In genomic region chr4:140242357-140243284, GRCh38 we compare ENCODE assay signal across 8 cellular contexts.
DNase-seq lines count a peak whose midpoint lies in the region; ATAC-seq and TF ChIP-seq lines count a peak whose summit lies in the region.

No MANE protein-coding gene starts in this region.

- no peak overlapping the region for H3K4me3 ChIP-seq in A673 (ENCODE audit: low read depth, low read length, poor library complexity, severe bottlenecking)
- no peak overlapping the region for H3K4me3 ChIP-seq in skin epidermis

- TF ChIP-seq CTCF in A673 (conservative IDR thresholded peaks at IDR 0.05; ENCODE audit: low read depth, low read length), result no peak
- TF ChIP-seq CTCF in activated CD8-positive, alpha-beta T cell treated with anti-CD3 and anti-CD28 coated beads for 36 hours (IDR thresholded peaks at IDR 0.05), result no peak

- peak overlapping the region; percentile 29 for H3K27ac Mint-ChIP-seq in activated CD8-positive, alpha-beta T cell treated with anti-CD3 and anti-CD28 coated beads for 36 hours

- no peaks in the 10 kb centered on the region for H3K9me3 Mint-ChIP-seq in activated CD8-positive, alpha-beta T cell treated with anti-CD3 and anti-CD28 coated beads for 36 hours

- H3K4me3 Mint-ChIP-seq in activated CD8-positive, alpha-beta T cell treated with anti-CD3 and anti-CD28 coated beads for 36 hours, result peak overlapping the region; percentile 44

- no peaks in the 10 kb centered on the region for H3K36me3 Mint-ChIP-seq in activated CD8-positive, alpha-beta T cell treated with anti-CD3 and anti-CD28 coated beads for 36 hours (ENCODE audit: low read depth)

- peaks cover 20% of the 10 kb centered on the region for H3K4me1 Mint-ChIP-seq in activated CD8-positive, alpha-beta T cell treated with anti-CD3 and anti-CD28 coated beads for 36 hours (ENCODE audit: low read depth)

- POLR2A ChIA-PET in A673 (lab: Charles Lee; ENCODE audit: low non-redundant PET), result interaction anchor here (0.6 kb wide), 1 partner anchor 62 kb away, joined by 3 read pairs; no protein-coding TSS in a partner anchor
- POLR2A ChIA-PET in activated CD8-positive, alpha-beta T cell treated with anti-CD3 and anti-CD28 coated beads for 36 hours (lab: Charles Lee), result interaction anchor here (0.7 to 1.5 kb wide), 4 partner anchors 9 to 12 kb away, joined by 3 to 4 read pairs (median 4); no protein-coding TSS in a partner anchor

- H3K9me3 ChIP-seq in A673 (ENCODE audit: low read depth, low read length, poor library complexity, severe bottlenecking), result no peaks in the 10 kb centered on the region

- H3K27me3 ChIP-seq in A673 (replicated peaks; ENCODE audit: insufficient read depth, low read depth, low read length, poor library complexity), result no peaks in the 10 kb centered on the region

- H3K27ac ChIP-seq in A673 (ENCODE audit: low read depth, low read length, poor library complexity, severe bottlenecking), result peak overlapping the region; percentile 54
- H3K27ac ChIP-seq in skin epidermis, result peak overlapping the region in 11 of 21 experiments; percentile 17 to 53 (median 38)

- peaks cover 4% of the 10 kb centered on the region for H3K27me3 Mint-ChIP-seq in activated CD8-positive, alpha-beta T cell treated with anti-CD3 and anti-CD28 coated beads for 36 hours

- peaks cover 39% of the 10 kb centered on the region for H3K4me1 ChIP-seq in A673 (ENCODE audit: insufficient read depth, low read length, poor library complexity, severe bottlenecking)

- DNase-seq in A673 (ENCODE audit: low spot score), result no peak
- peak; percentile 54 for DNase-seq in activated CD8-positive, alpha-beta T cell treated with anti-CD3 and anti-CD28 coated beads for 36 hours
- DNase-seq in LoVo (ENCODE audit: low spot score), result no peak
- DNase-seq in stimulated activated CD4-positive, alpha-beta T cell treated with anti-CD3 and anti-CD28 coated beads, Interleukin-2, amount 100 ng/mL, for 24 hours, result no peak

- H3K36me3 ChIP-seq in A673 (ENCODE audit: insufficient read depth, low read length, poor library complexity, severe bottlenecking), result no peaks in the 10 kb centered on the region

- CTCF ChIA-PET in A673 (lab: Charles Lee), result no interaction called here
- CTCF ChIA-PET in activated CD8-positive, alpha-beta T cell treated with anti-CD3 and anti-CD28 coated beads for 36 hours (lab: Charles Lee), result interaction anchor here (0.9 to 5.1 kb wide), 7 partner anchors 8 to 230 kb away, joined by 3 to 45 read pairs (median 8); no protein-coding TSS in a partner anchor

- intact Hi-C loops in A673 (cut with micrococcal nuclease; ENCODE audit: unreplicated experiment), result loop anchor here (5.0 kb wide), 1 partner anchor 145 kb away; no protein-coding TSS in a partner anchor
- intact Hi-C loops in activated CD8-positive, alpha-beta T cell treated with anti-CD3 and anti-CD28 coated beads for 36 hours (cut with micrococcal nuclease), result no loop called here

- BruUV-seq in A673 (replicated peaks; lab: Mats Ljungman, UMichigan), result no TSS peak

- ATAC-seq in GM19328 (IDR thresholded peaks at IDR 0.05; ENCODE audit: unreplicated experiment) (peak; percentile 51), HG03378 (IDR thresholded peaks at IDR 0.05; ENCODE audit: unreplicated experiment) (peak; percentile 40), GM18520 (IDR thresholded peaks at IDR 0.05; ENCODE audit: unreplicated experiment) (no peak)
- peak; percentile 32 for ATAC-seq in activated CD8-positive, alpha-beta T cell treated with anti-CD3 and anti-CD28 coated beads for 36 hours
